ENCODE assay signal across 1 cellular context in genomic region chr10:129531969-129532660, GRCh38.
TF ChIP-seq lines count a peak whose summit lies in the region.

No MANE protein-coding gene starts in this region.

TF ChIP-seq in GM23338, 12 proteins besides CTCF, POLR2A, EP300 and RAD21 (continued from another document):
- no peak for TF ChIP-seq ZNF462 (CRISPR knock-in tag; IDR thresholded peaks at IDR 0.05)
